In genomic region chr17:6633263-6633662, GRCh38 we compare ENCODE assay signal across 30 cellular contexts.
"Had no signal": no experiment of that assay in that cellular context is flagged by ENCODE, and none has a peak within 500 bp of the region (broad histone marks: within the 10 kb centered on the region; RNA-seq: fewer than 3 reads in every experiment).

No MANE protein-coding gene starts in this region.

- H3K4me1 ChIP-seq: gastrocnemius medialis, pancreas, uterus had no signal

- ATAC-seq: effector memory CD8-positive, alpha-beta T cell; esophagus mucosa; gastrocnemius medialis; left lobe of liver; mucosa of descending colon; natural killer cell treated with Interleukin-12 subunit alpha and Interleukin-12 subunit beta and Interleukin-15 and Interleukin-18, amount 100 ng/mL, for 72 hours; pancreas; sciatic nerve; stimulated activated naive CD8-positive, alpha-beta T cell treated with anti-CD3 and anti-CD28 coated beads, Interleukin-15, amount 100 ng/mL, for 72 hours; upper lobe of right lung had no signal

- H3K4me3 Mint-ChIP-seq: effector memory CD8-positive, alpha-beta T cell; mesothelial cell of epicardium; naive B cell; natural killer cell treated with Interleukin-12 subunit alpha and Interleukin-12 subunit beta and Interleukin-15 and Interleukin-18, amount 100 ng/mL, for 72 hours; neural crest cell; stimulated activated naive CD8-positive, alpha-beta T cell treated with anti-CD3 and anti-CD28 coated beads, Interleukin-15, amount 100 ng/mL, for 72 hours had no signal

- H3K4me3 ChIP-seq: gastrocnemius medialis, hepatocyte, mucosa of descending colon, pancreas, smooth muscle cell, suprapubic skin, transverse colon, upper lobe of right lung, uterus had no signal

- H2AFZ ChIP-seq: hepatocyte had no signal

- DNase-seq: cortex of kidney; effector memory CD8-positive, alpha-beta T cell; foreskin fibroblast; gastrocnemius medialis; head of caudate nucleus; kidney; mesenchymal stem cell; mucosa of descending colon; naive B cell; pancreas; stimulated activated CD4-positive, alpha-beta T cell treated with anti-CD3 and anti-CD28 coated beads, Interleukin-12 subunit alpha, Interleukin-12 subunit beta, amount 100 ng/mL, for 4 hours; stimulated activated CD4-positive, alpha-beta T cell treated with anti-CD3 and anti-CD28 coated beads, Interleukin-1b, Interleukin-23, amount 100 ng/mL, for 48 hours; stimulated activated CD4-positive, alpha-beta T cell treated with anti-CD3 and anti-CD28 coated beads, Interleukin-4, amount 100 ng/mL, for 1 hour; stimulated activated CD8-positive, alpha-beta memory T cell treated with anti-CD3 and anti-CD28 coated beads, Interleukin-4, amount 100 ng/mL, for 48 hours; stimulated activated naive CD4-positive, alpha-beta T cell; stimulated activated naive CD8-positive, alpha-beta T cell treated with anti-CD3 and anti-CD28 coated beads, Interleukin-15, amount 100 ng/mL, for 72 hours; transverse colon; upper lobe of right lung; uterus had no signal

- H3K27ac Mint-ChIP-seq: effector memory CD8-positive, alpha-beta T cell; mesothelial cell of epicardium; naive B cell; natural killer cell treated with Interleukin-12 subunit alpha and Interleukin-12 subunit beta and Interleukin-15 and Interleukin-18, amount 100 ng/mL, for 72 hours; stimulated activated naive CD8-positive, alpha-beta T cell treated with anti-CD3 and anti-CD28 coated beads, Interleukin-15, amount 100 ng/mL, for 72 hours had no signal

- H3K9me3 ChIP-seq: gastrocnemius medialis, mucosa of descending colon, neutrophil, pancreas, suprapubic skin, transverse colon, upper lobe of right lung, uterus had no signal

- H3K4me2 ChIP-seq: hepatocyte, smooth muscle cell had no signal

- H3K27me3 ChIP-seq: gastrocnemius medialis, hepatocyte, neutrophil, pancreas, suprapubic skin, transverse colon, upper lobe of right lung, uterus had no signal

- H3K27ac ChIP-seq: epithelial cell of prostate, gastrocnemius medialis, hepatocyte, neutrophil, pancreas, suprapubic skin, transverse colon, upper lobe of right lung, uterus had no signal

- H3K4me1 Mint-ChIP-seq: neural crest cell had no signal

- H3K36me3 ChIP-seq: uterus had no signal

- H3K27me3 Mint-ChIP-seq: effector memory CD8-positive, alpha-beta T cell; naive B cell; natural killer cell treated with Interleukin-12 subunit alpha and Interleukin-12 subunit beta and Interleukin-15 and Interleukin-18, amount 100 ng/mL, for 72 hours; stimulated activated naive CD8-positive, alpha-beta T cell treated with anti-CD3 and anti-CD28 coated beads, Interleukin-15, amount 100 ng/mL, for 72 hours had no signal

- H3K9me3 Mint-ChIP-seq: effector memory CD8-positive, alpha-beta T cell; natural killer cell treated with Interleukin-12 subunit alpha and Interleukin-12 subunit beta and Interleukin-15 and Interleukin-18, amount 100 ng/mL, for 72 hours; neural crest cell; stimulated activated naive CD8-positive, alpha-beta T cell treated with anti-CD3 and anti-CD28 coated beads, Interleukin-15, amount 100 ng/mL, for 72 hours had no signal
